In genomic region chr2:197909377-197909776, GRCh38 we compare ENCODE assay signal across 13 cellular contexts.
DNase-seq lines count a peak whose midpoint lies in the region; ATAC-seq lines count a peak whose summit lies in the region.
"Had no signal": no experiment of that assay in that cellular context is flagged by ENCODE, and none has a peak within 500 bp of the region (broad histone marks: within the 10 kb centered on the region; RNA-seq: fewer than 3 reads in every experiment).

No MANE protein-coding gene starts in this region.

- H3K27me3 Mint-ChIP-seq in activated T-helper 17 cell treated with anti-CD3 and anti-CD28 coated beads, Interleukin-2, amount 50 U/mL, for 72 hours, result peaks cover 5% of the 10 kb centered on the region

- H3K9me3 Mint-ChIP-seq in activated T-helper 17 cell treated with anti-CD3 and anti-CD28 coated beads, Interleukin-2, amount 50 U/mL, for 72 hours, result no peaks in the 10 kb centered on the region
- H3K9me3 Mint-ChIP-seq: H9 had no signal

- H3K4me3 Mint-ChIP-seq in activated T-helper 17 cell treated with anti-CD3 and anti-CD28 coated beads, Interleukin-2, amount 50 U/mL, for 72 hours, result no peak overlapping the region
- H3K4me3 Mint-ChIP-seq: B cell, H9 had no signal

- H3K27ac Mint-ChIP-seq in activated T-helper 17 cell treated with anti-CD3 and anti-CD28 coated beads, Interleukin-2, amount 50 U/mL, for 72 hours, result no peak overlapping the region
- H3K27ac Mint-ChIP-seq: B cell had no signal

- H3K4me1 Mint-ChIP-seq in activated T-helper 17 cell treated with anti-CD3 and anti-CD28 coated beads, Interleukin-2, amount 50 U/mL, for 72 hours, result peaks cover 27% of the 10 kb centered on the region
- H3K4me1 Mint-ChIP-seq: B cell had no signal

- intact Hi-C loops in Right ventricle myocardium inferior (cut with DNase I), result no loop called here
- intact Hi-C loops in cardiac septum (cut with DNase I), result no loop called here
- intact Hi-C loops in left ventricle myocardium superior (cut with micrococcal nuclease), result no loop called here

- ATAC-seq in Right ventricle myocardium inferior (peak; percentile 23), left ventricle myocardium superior (peak; percentile 61), GM21786 (IDR thresholded peaks at IDR 0.05; ENCODE audit: unreplicated experiment) (no peak), GM19467 (IDR thresholded peaks at IDR 0.05; ENCODE audit: unreplicated experiment) (no peak)
- ATAC-seq in activated T-helper 17 cell treated with anti-CD3 and anti-CD28 coated beads, Interleukin-2, amount 50 U/mL, for 72 hours (replicated peaks), result peak; percentile 72

- DNase-seq in Right ventricle myocardium inferior (ENCODE audit: missing footprints) (no peak), cardiac septum (ENCODE audit: low spot score) (no peak), left ventricle myocardium superior (no peak), germinal center (ENCODE audit: low spot score) (no peak), pons (ENCODE audit: low spot score) (no peak)
- DNase-seq: activated CD8-positive, alpha-beta memory T cell treated with anti-CD3 and anti-CD28 coated beads, Interleukin-2, amount 50 U/mL, for 48 hours; dermis blood vessel endothelial cell; H9; NCI-H345 had no signal

- peaks cover 8% of the 10 kb centered on the region for H3K36me3 Mint-ChIP-seq in activated T-helper 17 cell treated with anti-CD3 and anti-CD28 coated beads, Interleukin-2, amount 50 U/mL, for 72 hours (ENCODE audit: low read depth)

Comparison
In these comparisons a context has a peak if more than half of its experiments do, and no peak if none do; other contexts are left out.
1. ATAC-seq: peak in Right ventricle myocardium inferior (single experiment), activated T-helper 17 cell treated with anti-CD3 and anti-CD28 coated beads, Interleukin-2, amount 50 U/mL, for 72 hours (single experiment) and left ventricle myocardium superior (single experiment); none in GM21786 (single experiment) and GM19467 (single experiment).